Comparison of ENCODE assay signal across 1 cellular context in the genomic region with DNA sequence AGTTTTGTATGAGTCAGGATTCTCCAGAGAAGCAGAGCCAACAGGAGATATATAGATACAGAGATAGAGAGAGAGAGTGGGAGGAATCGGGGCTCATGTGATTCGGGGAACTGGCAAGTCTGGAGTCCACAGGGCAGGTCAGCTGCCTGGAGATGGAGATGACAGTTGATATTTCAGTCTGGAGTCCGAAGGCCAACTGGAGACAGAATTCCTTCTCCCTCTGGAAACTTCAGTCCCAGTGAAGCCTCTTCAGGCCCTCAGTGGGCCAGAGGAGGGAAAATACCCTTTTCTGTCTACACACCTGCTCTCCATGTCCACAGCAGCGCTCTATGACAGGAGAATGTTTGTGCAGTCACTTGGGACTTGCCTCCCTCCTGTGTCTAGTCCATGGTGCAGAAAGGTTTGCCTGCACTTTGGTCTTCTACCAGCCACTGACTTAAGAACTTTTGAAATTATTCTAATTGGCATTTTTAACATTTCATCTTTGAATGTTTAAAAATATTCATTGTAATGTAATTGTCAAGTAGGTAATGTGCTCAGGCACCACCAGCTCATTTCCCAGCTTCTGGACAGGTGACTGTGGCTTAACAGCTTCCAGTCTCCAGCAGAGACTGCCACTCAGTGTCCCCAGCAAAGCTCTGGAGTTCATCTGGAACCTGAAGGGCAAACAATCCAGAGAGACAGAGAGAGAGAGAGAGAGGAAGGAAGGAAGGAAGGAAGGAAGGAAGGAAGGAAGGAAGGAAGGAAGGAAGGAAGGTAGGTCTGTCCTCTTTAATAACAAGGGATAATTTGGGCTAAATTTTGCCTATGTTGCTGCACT.
TF ChIP-seq lines count a peak whose summit lies in the region.

No MANE protein-coding gene starts in this region.

TF ChIP-seq in HepG2, 621 proteins besides CTCF, POLR2A, EP300 and RAD21 (continued from another document and continues in another):
- TF ChIP-seq HINFP (CRISPR knock-in tag; IDR thresholded peaks at IDR 0.05; ENCODE audit: low read depth): no peak
- no peak for TF ChIP-seq TCF7L2 (IDR thresholded peaks at IDR 0.05; ENCODE audit: low read depth, low read length)
- TF ChIP-seq ADNP (CRISPR knock-in tag; IDR thresholded peaks at IDR 0.05): no peak
- TF ChIP-seq ZNF230 (CRISPR knock-in tag; IDR thresholded peaks at IDR 0.05): no peak
- TF ChIP-seq POLR2AphosphoS5 (IDR thresholded peaks at IDR 0.05; ENCODE audit: low read depth, low read length): no peak
- TF ChIP-seq, protein P1, sequence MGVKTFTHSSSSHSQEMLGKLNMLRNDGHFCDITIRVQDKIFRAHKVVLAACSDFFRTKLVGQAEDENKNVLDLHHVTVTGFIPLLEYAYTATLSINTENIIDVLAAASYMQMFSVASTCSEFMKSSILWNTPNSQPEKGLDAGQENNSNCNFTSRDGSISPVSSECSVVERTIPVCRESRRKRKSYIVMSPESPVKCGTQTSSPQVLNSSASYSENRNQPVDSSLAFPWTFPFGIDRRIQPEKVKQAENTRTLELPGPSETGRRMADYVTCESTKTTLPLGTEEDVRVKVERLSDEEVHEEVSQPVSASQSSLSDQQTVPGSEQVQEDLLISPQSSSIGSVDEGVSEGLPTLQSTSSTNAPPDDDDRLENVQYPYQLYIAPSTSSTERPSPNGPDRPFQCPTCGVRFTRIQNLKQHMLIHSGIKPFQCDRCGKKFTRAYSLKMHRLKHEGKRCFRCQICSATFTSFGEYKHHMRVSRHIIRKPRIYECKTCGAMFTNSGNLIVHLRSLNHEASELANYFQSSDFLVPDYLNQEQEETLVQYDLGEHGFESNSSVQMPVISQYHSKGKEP (CRISPR knock-in tag; IDR thresholded peaks at IDR 0.05): no peak
- TF ChIP-seq ZNF7 (CRISPR knock-in tag; IDR thresholded peaks at IDR 0.05): peak; percentile 57; the same call in 1 of the 2 replicates
- no peak for TF ChIP-seq LCORL (IDR thresholded peaks at IDR 0.05)
- TF ChIP-seq LCORL (CRISPR knock-in tag; IDR thresholded peaks at IDR 0.05): no peak
- TF ChIP-seq ZNF296 (CRISPR knock-in tag; conservative IDR thresholded peaks at IDR 0.05): no peak
- TF ChIP-seq HOXA9 (CRISPR knock-in tag; IDR thresholded peaks at IDR 0.05; ENCODE audit: borderline replicate concordance): no peak
- no peak for TF ChIP-seq ZMYM2 (CRISPR knock-in tag; IDR thresholded peaks at IDR 0.05)
- TF ChIP-seq TSC22D2 (CRISPR knock-in tag; IDR thresholded peaks at IDR 0.05; ENCODE audit: borderline replicate concordance): 0 out of 2 replicates have a peak, but pooled peaks have one; percentile 24
- TF ChIP-seq SP4 (CRISPR knock-in tag; IDR thresholded peaks at IDR 0.05): no peak
- no peak for TF ChIP-seq KDM2A (CRISPR knock-in tag; IDR thresholded peaks at IDR 0.05; ENCODE audit: borderline replicate concordance, low read depth)
- TF ChIP-seq NFATC3 (CRISPR knock-in tag; IDR thresholded peaks at IDR 0.05): no peak
- TF ChIP-seq KAT8 (CRISPR knock-in tag; IDR thresholded peaks at IDR 0.05): no peak
- TF ChIP-seq, protein P2, sequence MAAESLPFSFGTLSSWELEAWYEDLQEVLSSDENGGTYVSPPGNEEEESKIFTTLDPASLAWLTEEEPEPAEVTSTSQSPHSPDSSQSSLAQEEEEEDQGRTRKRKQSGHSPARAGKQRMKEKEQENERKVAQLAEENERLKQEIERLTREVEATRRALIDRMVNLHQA (CRISPR knock-in tag; IDR thresholded peaks at IDR 0.05): no peak
- no peak for TF ChIP-seq ELF1 (CRISPR knock-in tag; IDR thresholded peaks at IDR 0.05)
- no peak for TF ChIP-seq NRL (CRISPR knock-in tag; IDR thresholded peaks at IDR 0.05; ENCODE audit: borderline replicate concordance)
- TF ChIP-seq ZBTB21 (CRISPR knock-in tag; IDR thresholded peaks at IDR 0.05): no peak
- TF ChIP-seq ZNF891 (CRISPR knock-in tag; IDR thresholded peaks at IDR 0.05): no peak
- no peak for TF ChIP-seq KAT7 (CRISPR knock-in tag; IDR thresholded peaks at IDR 0.05; ENCODE audit: borderline replicate concordance)
- TF ChIP-seq, protein P3, sequence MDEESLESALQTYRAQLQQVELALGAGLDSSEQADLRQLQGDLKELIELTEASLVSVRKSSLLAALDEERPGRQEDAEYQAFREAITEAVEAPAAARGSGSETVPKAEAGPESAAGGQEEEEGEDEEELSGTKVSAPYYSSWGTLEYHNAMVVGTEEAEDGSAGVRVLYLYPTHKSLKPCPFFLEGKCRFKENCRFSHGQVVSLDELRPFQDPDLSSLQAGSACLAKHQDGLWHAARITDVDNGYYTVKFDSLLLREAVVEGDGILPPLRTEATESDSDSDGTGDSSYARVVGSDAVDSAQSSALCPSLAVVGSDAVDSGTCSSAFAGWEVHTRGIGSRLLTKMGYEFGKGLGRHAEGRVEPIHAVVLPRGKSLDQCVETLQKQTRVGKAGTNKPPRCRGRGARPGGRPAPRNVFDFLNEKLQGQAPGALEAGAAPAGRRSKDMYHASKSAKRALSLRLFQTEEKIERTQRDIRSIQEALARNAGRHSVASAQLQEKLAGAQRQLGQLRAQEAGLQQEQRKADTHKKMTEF (CRISPR knock-in tag; IDR thresholded peaks at IDR 0.05): peak; percentile 38; the same call in 1 of the 2 replicates
- TF ChIP-seq ERF (CRISPR knock-in tag; IDR thresholded peaks at IDR 0.05): peak; percentile 66; the same call in 1 of the 2 replicates
- TF ChIP-seq ZNF556 (CRISPR knock-in tag; IDR thresholded peaks at IDR 0.05; ENCODE audit: borderline replicate concordance): no peak
- TF ChIP-seq MTF1 (CRISPR knock-in tag; IDR thresholded peaks at IDR 0.05): no peak
- no peak for TF ChIP-seq ZFYVE20 (CRISPR knock-in tag; IDR thresholded peaks at IDR 0.05; ENCODE audit: borderline replicate concordance, low read depth)
- no peak for TF ChIP-seq ZNF34 (CRISPR knock-in tag; IDR thresholded peaks at IDR 0.05; ENCODE audit: borderline replicate concordance)
- TF ChIP-seq RFX5 (IDR thresholded peaks at IDR 0.05; ENCODE audit: low read depth, low read length): no peak
- no peak for TF ChIP-seq ATM (IDR thresholded peaks at IDR 0.05; ENCODE audit: borderline replicate concordance)
- TF ChIP-seq, protein P4, sequence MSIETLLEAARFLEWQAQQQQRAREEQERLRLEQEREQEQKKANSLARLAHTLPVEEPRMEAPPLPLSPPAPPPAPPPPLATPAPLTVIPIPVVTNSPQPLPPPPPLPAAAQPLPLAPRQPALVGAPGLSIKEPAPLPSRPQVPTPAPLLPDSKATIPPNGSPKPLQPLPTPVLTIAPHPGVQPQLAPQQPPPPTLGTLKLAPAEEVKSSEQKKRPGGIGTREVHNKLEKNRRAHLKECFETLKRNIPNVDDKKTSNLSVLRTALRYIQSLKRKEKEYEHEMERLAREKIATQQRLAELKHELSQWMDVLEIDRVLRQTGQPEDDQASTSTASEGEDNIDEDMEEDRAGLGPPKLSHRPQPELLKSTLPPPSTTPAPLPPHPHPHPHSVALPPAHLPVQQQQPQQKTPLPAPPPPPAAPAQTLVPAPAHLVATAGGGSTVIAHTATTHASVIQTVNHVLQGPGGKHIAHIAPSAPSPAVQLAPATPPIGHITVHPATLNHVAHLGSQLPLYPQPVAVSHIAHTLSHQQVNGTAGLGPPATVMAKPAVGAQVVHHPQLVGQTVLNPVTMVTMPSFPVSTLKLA (IDR thresholded peaks at IDR 0.05): no peak
- no peak for TF ChIP-seq ZNF451 (CRISPR knock-in tag; IDR thresholded peaks at IDR 0.05)
- TF ChIP-seq, protein P5, sequence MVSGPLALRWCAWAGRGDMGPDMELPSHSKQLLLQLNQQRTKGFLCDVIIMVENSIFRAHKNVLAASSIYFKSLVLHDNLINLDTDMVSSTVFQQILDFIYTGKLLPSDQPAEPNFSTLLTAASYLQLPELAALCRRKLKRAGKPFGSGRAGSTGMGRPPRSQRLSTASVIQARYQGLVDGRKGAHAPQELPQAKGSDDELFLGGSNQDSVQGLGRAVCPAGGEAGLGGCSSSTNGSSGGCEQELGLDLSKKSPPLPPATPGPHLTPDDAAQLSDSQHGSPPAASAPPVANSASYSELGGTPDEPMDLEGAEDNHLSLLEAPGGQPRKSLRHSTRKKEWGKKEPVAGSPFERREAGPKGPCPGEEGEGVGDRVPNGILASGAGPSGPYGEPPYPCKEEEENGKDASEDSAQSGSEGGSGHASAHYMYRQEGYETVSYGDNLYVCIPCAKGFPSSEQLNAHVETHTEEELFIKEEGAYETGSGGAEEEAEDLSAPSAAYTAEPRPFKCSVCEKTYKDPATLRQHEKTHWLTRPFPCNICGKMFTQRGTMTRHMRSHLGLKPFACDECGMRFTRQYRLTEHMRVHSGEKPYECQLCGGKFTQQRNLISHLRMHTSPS (CRISPR knock-in tag; IDR thresholded peaks at IDR 0.05; ENCODE audit: low read depth): no peak
- no peak for TF ChIP-seq SNAI1 (CRISPR knock-in tag; IDR thresholded peaks at IDR 0.05; ENCODE audit: borderline replicate concordance)
- no peak for TF ChIP-seq BRF2 (CRISPR knock-in tag; IDR thresholded peaks at IDR 0.05)
- TF ChIP-seq MIXL1 (CRISPR knock-in tag; IDR thresholded peaks at IDR 0.05): no peak
- no peak for TF ChIP-seq REPIN1 (CRISPR knock-in tag; IDR thresholded peaks at IDR 0.05; ENCODE audit: borderline replicate concordance, low read depth)
- no peak for TF ChIP-seq ATF5 (CRISPR knock-in tag; IDR thresholded peaks at IDR 0.05; ENCODE audit: low read depth)
- TF ChIP-seq SAP130 (CRISPR knock-in tag; IDR thresholded peaks at IDR 0.05; ENCODE audit: low read depth): peak; percentile 62; the same call in 1 of the 2 replicates
- TF ChIP-seq ASH2L (IDR thresholded peaks at IDR 0.05; ENCODE audit: insufficient read length, low read depth, low read length): no peak
- TF ChIP-seq DMTF1 (CRISPR knock-in tag; IDR thresholded peaks at IDR 0.05): no peak
- no peak for TF ChIP-seq ZNF367 (CRISPR knock-in tag; IDR thresholded peaks at IDR 0.05; ENCODE audit: borderline replicate concordance)
- no peak for TF ChIP-seq ZNF33B (CRISPR knock-in tag; IDR thresholded peaks at IDR 0.05)
- no peak for TF ChIP-seq NFYB (CRISPR knock-in tag; IDR thresholded peaks at IDR 0.05)
- no peak for TF ChIP-seq ZNF619 (CRISPR knock-in tag; IDR thresholded peaks at IDR 0.05)
- no peak for TF ChIP-seq NFIC (IDR thresholded peaks at IDR 0.05; ENCODE audit: low read length)
- TF ChIP-seq LBX2 (CRISPR knock-in tag; IDR thresholded peaks at IDR 0.05; ENCODE audit: borderline replicate concordance): no peak
- no peak for TF ChIP-seq SPEN (CRISPR knock-in tag; IDR thresholded peaks at IDR 0.05; ENCODE audit: low read depth)
- no peak for TF ChIP-seq PHF8 (CRISPR knock-in tag; IDR thresholded peaks at IDR 0.05)
- TF ChIP-seq DBP (CRISPR knock-in tag; IDR thresholded peaks at IDR 0.05; ENCODE audit: not compliant biosample characterization): no peak
- TF ChIP-seq ZSCAN22 (CRISPR knock-in tag; IDR thresholded peaks at IDR 0.05): no peak
- no peak for TF ChIP-seq ESRRA (CRISPR knock-in tag; IDR thresholded peaks at IDR 0.05; ENCODE audit: low read depth)
